Comparison of ENCODE assay signal across 22 cellular contexts in the genomic region with DNA sequence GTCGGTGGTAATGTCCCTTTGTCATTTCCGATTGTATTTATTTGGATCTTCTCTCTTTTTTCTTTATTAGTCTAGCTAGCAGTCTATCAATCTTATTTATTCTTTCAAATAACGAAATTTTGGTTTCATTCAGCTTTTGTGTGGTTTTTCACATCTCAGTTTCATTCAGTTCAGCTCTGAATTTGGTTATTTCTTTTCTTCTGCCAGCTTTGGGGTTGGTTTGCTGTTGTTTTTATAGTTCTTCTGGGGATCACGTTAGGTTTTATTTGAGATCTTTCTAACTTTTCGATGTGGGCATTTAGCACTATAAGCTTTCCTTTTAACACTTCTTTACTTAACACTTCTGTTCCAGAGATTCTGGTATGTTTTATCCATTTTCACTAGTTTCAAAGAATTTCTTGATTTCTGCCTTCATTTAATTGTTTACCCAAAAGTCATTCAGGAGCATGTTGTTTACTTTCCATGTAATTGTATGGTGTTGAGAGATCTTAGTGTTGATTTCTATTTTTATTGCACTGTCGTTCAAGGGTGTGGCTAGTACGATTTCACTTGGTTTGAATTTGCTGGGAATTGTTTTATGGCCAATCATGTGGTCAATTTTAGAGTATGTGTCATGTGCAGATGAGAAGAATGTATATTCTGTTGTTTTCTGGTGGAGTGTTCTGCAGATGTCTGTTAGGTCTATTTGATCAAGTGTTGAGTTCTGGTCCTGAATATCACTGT. TPM values are rescaled to one million over a fixed set of nuclear protein-coding genes. Genes with fewer than 3 reads are reported as not detected.
DNase-seq lines count a peak whose midpoint lies in the region; FAIRE-seq and TF ChIP-seq lines count a peak whose summit lies in the region.
"Had no signal": no experiment of that assay in that cellular context is flagged by ENCODE, and none has a peak within 500 bp of the region (broad histone marks: within the 10 kb centered on the region; RNA-seq: fewer than 3 reads in every experiment).

No MANE protein-coding gene starts in this region.

- H3K9ac ChIP-seq in colonic mucosa (ENCODE audit: low read depth in 2 of 2, low read length in 2 of 2), result no peak overlapping the region
- H3K9ac ChIP-seq: BLaER1, GM23248 had no signal

- H3K9me3 ChIP-seq in colonic mucosa (no peaks in the 10 kb centered on the region), small intestine (ENCODE audit: control insufficient read depth, low read depth) (no peaks in the 10 kb centered on the region)
- H3K9me3 ChIP-seq: BLaER1 had no signal

- H3K4me3 ChIP-seq in colonic mucosa, result no peak overlapping the region
- H3K4me3 ChIP-seq in small intestine (ENCODE audit: low read depth in 1 of 2, low read length in 2 of 2), result no peak overlapping the region
- H3K4me3 ChIP-seq: BLaER1, GM23248 had no signal

- DNase-seq in NCI-H748 (lab: John Stamatoyannopoulos, UW; ENCODE audit: unreplicated experiment) (peak; percentile 31), NCI-H748 treated with DMSO at 0.1 percent for 48 hours (lab: John Stamatoyannopoulos, UW) (no peak), SW480 (ENCODE audit: low spot score) (peak; percentile 47), colonic mucosa (peak; percentile 23), small intestine (peak; percentile 24), H4 (ENCODE audit: low spot score) (no peak), NCI-H1092 treated with DMSO at 0.1 percent for 48 hours (lab: John Stamatoyannopoulos, UW) (no peak), kidney tubule cell (ENCODE audit: low spot score) (no peak)
- DNase-seq: Calu3; CD4-positive, alpha-beta memory T cell; DMS79 treated with DMSO at 0.1 percent for 48 hours; GF-D8; GM23248; HFFc6; IMR-90 had no signal

- intact Hi-C loops in colonic mucosa (cut with DNase I), result no loop called here

- WGBS in small intestine, 3 donors, result 53 to 55% (median 54%) methylated on average over 7 of the region's 7 CpGs

- FAIRE-seq in small intestine (lab: Jason Lieb, UNC), result no peak
- FAIRE-seq: H54, HTR-8/SVneo had no signal

- H3K27ac ChIP-seq in colonic mucosa, result no peak overlapping the region
- H3K27ac ChIP-seq in small intestine (ENCODE audit: low read depth in 1 of 2, low read length in 1 of 2), result no peak overlapping the region
- H3K27ac ChIP-seq: 22Rv1, BLaER1, GM23248 had no signal

- no peak for TF ChIP-seq CTCF in colonic mucosa (IDR thresholded peaks at IDR 0.05)

- H3K36me3 ChIP-seq in colonic mucosa, result no peaks in the 10 kb centered on the region
- no peaks in the 10 kb centered on the region for H3K36me3 ChIP-seq in small intestine (ENCODE audit: control insufficient read depth in 2 of 2, insufficient read depth in 2 of 2, low read length in 2 of 2)
- H3K36me3 ChIP-seq: BLaER1 had no signal

- H3K27me3 ChIP-seq in colonic mucosa (no peaks in the 10 kb centered on the region), small intestine (ENCODE audit: control insufficient read depth in 2 of 2, insufficient read depth in 2 of 2, low read length in 2 of 2) (peaks cover 0 to 3% of the 10 kb centered on the region in 2 donors)
- H3K27me3 ChIP-seq: BLaER1 had no signal

- H3K4me1 ChIP-seq in colonic mucosa, result no peaks in the 10 kb centered on the region
- no peaks in the 10 kb centered on the region for H3K4me1 ChIP-seq in small intestine (ENCODE audit: control insufficient read depth in 2 of 2, insufficient read depth in 1 of 2, low read depth in 1 of 2, low read length in 1 of 2)
- H3K4me1 ChIP-seq: BLaER1 had no signal

RNA-seq across cellular contexts. Expression of a gene that starts 7.7 kb away (rescaled TPM):
- total RNA-seq in colonic mucosa, result not detected
- not detected for polyA plus RNA-seq in small intestine
- not detected in 2 replicates for total RNA-seq in H4 (2014; rRNA removed; shearing (Covaris generic))
- total RNA-seq: A673; Calu3; CD4-positive, alpha-beta memory T cell; GM23248; HFFc6; IMR-90 had no signal
- polyA plus RNA-seq: AG04450; CD14-positive monocyte; CD4-positive, alpha-beta memory T cell; GM23248; IMR-90 had no signal

RNA-seq across cellular contexts. Expression of a gene that starts 26.2 kb away (rescaled TPM):
- 1 to 10 TPM; 6.1 to 6.7 TPM for total RNA-seq in colonic mucosa
- polyA plus RNA-seq in small intestine, result under 1 TPM in 1 of 3 donors, not detected in 2; 0.28 TPM
- total RNA-seq in H4 (2014; rRNA removed; shearing (Covaris generic)), result not detected in 2 replicates
- total RNA-seq: A673; Calu3; CD4-positive, alpha-beta memory T cell; GM23248; HFFc6; IMR-90 had no signal
- polyA plus RNA-seq: AG04450; CD14-positive monocyte; CD4-positive, alpha-beta memory T cell; GM23248; IMR-90 had no signal

RNA-seq across cellular contexts. Expression of a gene that starts 58.5 kb away (rescaled TPM):
- total RNA-seq in colonic mucosa, result 10 to 100 TPM; 35.1 to 93.4 TPM
- 10 to 100 TPM in 1 of 3 donors, 1 to 10 TPM in 2; 4.5 to 18.8 (median 6.2) TPM for polyA plus RNA-seq in small intestine
- total RNA-seq in H4 (2014; rRNA removed; shearing (Covaris generic)), result 33.3 and 48.9 TPM in 2 replicates

RNA-seq across cellular contexts. Expression of a gene that starts 59.7 kb away (rescaled TPM):
- not detected for total RNA-seq in colonic mucosa
- polyA plus RNA-seq in small intestine, result 1 to 10 TPM in 1 of 3 donors, not detected in 2; 4.0 TPM
- total RNA-seq in H4 (2014; rRNA removed; shearing (Covaris generic)), result not detected in 2 replicates
- total RNA-seq: A673; Calu3; CD4-positive, alpha-beta memory T cell; GM23248; HFFc6; IMR-90 had no signal
- polyA plus RNA-seq: AG04450; CD14-positive monocyte; CD4-positive, alpha-beta memory T cell; GM23248; IMR-90 had no signal

Comparison
In these comparisons a context has a peak if more than half of its experiments do, and no peak if none do; other contexts are left out.
1. DNase-seq: peak in NCI-H748 (single experiment), SW480 (single experiment), colonic mucosa (single experiment) and small intestine (single experiment); none in NCI-H748 treated with DMSO at 0.1 percent for 48 hours (single experiment), H4 (single experiment), NCI-H1092 treated with DMSO at 0.1 percent for 48 hours (single experiment) and kidney tubule cell (single experiment).